In the genomic region with DNA sequence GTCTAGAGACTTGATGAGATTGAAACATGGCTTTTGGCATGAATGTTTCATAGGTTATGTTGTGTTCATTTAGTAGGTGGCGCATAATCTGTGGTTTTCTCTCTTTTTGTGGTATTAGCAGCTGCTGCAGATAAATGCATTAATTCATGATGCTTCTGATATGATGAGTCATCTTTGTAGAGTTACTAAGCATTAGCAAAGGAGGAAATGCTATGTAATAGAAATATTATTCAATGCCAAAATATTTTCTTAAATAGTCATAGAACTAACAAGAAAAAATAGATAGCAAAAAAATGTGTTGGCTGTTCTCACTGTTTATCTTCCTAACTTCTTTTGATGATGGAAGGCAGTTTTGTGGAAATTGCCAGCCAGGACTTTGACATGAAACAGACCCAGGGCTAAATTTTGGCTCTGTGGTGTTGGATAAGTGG, we compare ENCODE assay signal across 9 cellular contexts. TPM values are rescaled to one million over a fixed set of nuclear protein-coding genes. Genes with fewer than 3 reads are reported as not detected.
DNase-seq lines count a peak whose midpoint lies in the region; ATAC-seq and TF ChIP-seq lines count a peak whose summit lies in the region.
"Had no signal": no experiment of that assay in that cellular context is flagged by ENCODE, and none has a peak within 500 bp of the region (broad histone marks: within the 10 kb centered on the region; RNA-seq: fewer than 3 reads in every experiment).

No MANE protein-coding gene starts in this region.

- H4K5ac ChIP-seq in IMR-90 (ENCODE audit: low read depth, low read length) = no peak overlapping the region

- intact Hi-C loops in IMR-90 (cut with micrococcal nuclease) = loop anchor here (5.0 to 10.0 kb wide), 3 partner anchors 312 to 1031 kb away; a partner anchor contains a TSS

- H3K9ac ChIP-seq in IMR-90 (ENCODE audit: low read depth, low read length) (no peak overlapping the region), mesenchymal stem cell (ENCODE audit: low read length) (peak overlapping the region; percentile 53)

- H2BK15ac ChIP-seq in IMR-90 (ENCODE audit: low read depth, low read length) (no peak overlapping the region), mesenchymal stem cell (ENCODE audit: low read depth, poor library complexity, severe bottlenecking) (no peak overlapping the region)

- no peaks in the 10 kb centered on the region for H3K9me1 ChIP-seq in IMR-90 (ENCODE audit: insufficient read depth, low read length)

- H3K4ac ChIP-seq in IMR-90 (ENCODE audit: low read depth, low read length) = no peak overlapping the region
- no peak overlapping the region for H3K4ac ChIP-seq in mesenchymal stem cell (ENCODE audit: low read depth in 1 of 2, low read length in 2 of 2)

- H4K91ac ChIP-seq in IMR-90 (ENCODE audit: insufficient read depth, low read depth, low read length) (no peak overlapping the region), mesenchymal stem cell (ENCODE audit: low read length) (no peak overlapping the region)

- H2BK12ac ChIP-seq in mesenchymal stem cell (ENCODE audit: low read length in 2 of 2) = no peak overlapping the region

- no peak overlapping the region; the same call in 1 of the 2 replicates for H3K4me3 ChIP-seq in IMR-90 (ENCODE audit: insufficient read depth, low read depth, low read length)
- H3K4me3 ChIP-seq in astrocyte of the spinal cord (ENCODE audit: low read depth, low read length) = peak overlapping the region; percentile 1
- H3K4me3 ChIP-seq in mesenchymal stem cell (ENCODE audit: insufficient read depth in 1 of 2, low read depth in 1 of 2, low read length in 2 of 2) = peak overlapping the region in 1 of 2 experiments; percentile 68
- peak overlapping the region in 1 of 4 donors; percentile 1 for H3K4me3 ChIP-seq in Peyer's patch

- no peak overlapping the region for H2BK20ac ChIP-seq in IMR-90 (ENCODE audit: low read depth, low read length)

- POLR2A ChIA-PET in IMR-90 (lab: Charles Lee; ENCODE audit: unreplicated experiment) = no interaction called here

- H3K27me3 ChIP-seq in IMR-90 (ENCODE audit: control insufficient read depth, insufficient read depth, low read length) (no peaks in the 10 kb centered on the region), mesenchymal stem cell (ENCODE audit: control insufficient read depth in 1 of 2, insufficient read depth in 1 of 2, low read length in 2 of 2) (no peaks in the 10 kb centered on the region), Peyer's patch (no peaks in the 10 kb centered on the region)

- WGBS in IMR-90 (ENCODE audit: extremely low coverage in 2 of 2, insufficient read length in 1 of 2), 2 experiments = no CpG with 5 or more reads among the region's 1 CpG
- WGBS in mesenchymal stem cell = 0% methylated on average over 1 of the region's 1 CpG

- H3K56ac ChIP-seq in IMR-90 (ENCODE audit: extremely low read depth, insufficient read depth, low read length) = no peak overlapping the region

- H2BK5ac ChIP-seq in IMR-90 (ENCODE audit: low read depth, low read length, poor library complexity, severe bottlenecking) (peak overlapping the region; percentile 80), mesenchymal stem cell (ENCODE audit: low read depth, low read length, poor library complexity, severe bottlenecking) (no peak overlapping the region)

- no peak overlapping the region for H3K27ac ChIP-seq in IMR-90 (ENCODE audit: insufficient read depth, low read length)
- H3K27ac ChIP-seq in mesenchymal stem cell (ENCODE audit: low read length, poor library complexity, severe bottlenecking) = no peak overlapping the region
- no peak overlapping the region for H3K27ac ChIP-seq in Peyer's patch

- H2BK120ac ChIP-seq in IMR-90 (ENCODE audit: low read depth, low read length) = no peak overlapping the region
- H2BK120ac ChIP-seq in mesenchymal stem cell (ENCODE audit: low read depth, low read length) = no peak overlapping the region

- H3K4me2 ChIP-seq in IMR-90 (ENCODE audit: low read depth, low read length) = peak overlapping the region; percentile 87
- H3K4me2 ChIP-seq in mesenchymal stem cell (ENCODE audit: low read length, poor library complexity, severe bottlenecking) = no peak overlapping the region

- TF ChIP-seq POLR2A in IMR-90 (IDR thresholded peaks at IDR 0.05; ENCODE audit: low read depth, low read length) (no peak), Peyer's patch (IDR thresholded peaks at IDR 0.05) (no peak)

- no peak; the same call in 1 of the 2 replicates for ATAC-seq in IMR-90 (ENCODE audit: low read depth)
- ATAC-seq in HG03039 (IDR thresholded peaks at IDR 0.05; ENCODE audit: unreplicated experiment) = no peak

- TF ChIP-seq RAD21 in IMR-90 (IDR thresholded peaks at IDR 0.05; ENCODE audit: low read length) = no peak

- dilution Hi-C loops in IMR-90 (cut with HindIII; ENCODE audit: low sequenced_read_pairs, unreplicated experiment) = no loop called here

- H2AFZ ChIP-seq in IMR-90 (replicated peaks; ENCODE audit: low read length, poor library complexity) (no peak overlapping the region), mesenchymal stem cell (ENCODE audit: low read depth, low read length) (no peak overlapping the region)

- H3K36me3 ChIP-seq in IMR-90 (ENCODE audit: control insufficient read depth, insufficient read depth, low read length) (0 out of 2 replicates have a peak, but pooled peaks cover 4% of the 10 kb centered on the region), mesenchymal stem cell (ENCODE audit: control insufficient read depth in 1 of 2, insufficient read depth in 2 of 2, low read depth in 1 of 2, low read length in 2 of 2) (no peaks in the 10 kb centered on the region), Peyer's patch (no peaks in the 10 kb centered on the region)

- in situ Hi-C loops in IMR-90 (cut with MboI; ENCODE audit: low sequenced_read_pairs) = no loop called here
- in situ Hi-C loops in astrocyte of the spinal cord (cut with HindIII; ENCODE audit: low sequenced_read_pairs) = no loop called here

- H4K8ac ChIP-seq in IMR-90 (ENCODE audit: low read depth in 2 of 2, low read length in 2 of 2) (no peak overlapping the region), mesenchymal stem cell (ENCODE audit: low read length) (no peak overlapping the region)

- H3K18ac ChIP-seq in IMR-90 (ENCODE audit: low read depth, low read length) = no peak overlapping the region
- no peak overlapping the region for H3K18ac ChIP-seq in mesenchymal stem cell (ENCODE audit: low read depth in 1 of 2, low read length in 2 of 2)

- H3K9me3 ChIP-seq in IMR-90 (ENCODE audit: control insufficient read depth, insufficient read depth, low read length) = no peaks in the 10 kb centered on the region
- H3K9me3 ChIP-seq in mesenchymal stem cell (ENCODE audit: control insufficient read depth, low read length) = no peaks in the 10 kb centered on the region
- H3K9me3 ChIP-seq in Peyer's patch = no peaks in the 10 kb centered on the region

- H3K79me1 ChIP-seq in IMR-90 (ENCODE audit: low read depth in 1 of 2, low read length in 2 of 2) (no peaks in the 10 kb centered on the region; a peak in 2 of 4 replicates), mesenchymal stem cell (replicated peaks; ENCODE audit: low read length, poor library complexity, severe bottlenecking) (no peaks in the 10 kb centered on the region)

- no TSS peak for BruUV-seq in IMR-90 (replicated peaks; lab: Mats Ljungman, UMichigan)

- H4K20me1 ChIP-seq in IMR-90 (ENCODE audit: insufficient read depth, low read length) = no peaks in the 10 kb centered on the region

- TF ChIP-seq CTCF in AG09319 (IDR thresholded peaks at IDR 0.05; ENCODE audit: low read depth, low read length) = no peak
- TF ChIP-seq CTCF in IMR-90 (conservative IDR thresholded peaks at IDR 0.05; ENCODE audit: low read depth, low read length) = no peak
- no peak for TF ChIP-seq CTCF in astrocyte of the spinal cord (IDR thresholded peaks at IDR 0.05; ENCODE audit: low read depth, low read length)
- no peak for TF ChIP-seq CTCF in Peyer's patch (IDR thresholded peaks at IDR 0.05)

- H3K14ac ChIP-seq in IMR-90 (replicated peaks; ENCODE audit: low read depth, low read length) (no peak overlapping the region), mesenchymal stem cell (ENCODE audit: low read length in 2 of 2) (no peak overlapping the region)

- H3K4me1 ChIP-seq in IMR-90 (ENCODE audit: control insufficient read depth, insufficient read depth, low read length) (peaks cover 2% of the 10 kb centered on the region; the same call in 1 of the 2 replicates), mesenchymal stem cell (ENCODE audit: control insufficient read depth, insufficient read depth, low read depth, low read length) (peaks cover 3% of the 10 kb centered on the region), Peyer's patch (no peaks in the 10 kb centered on the region)

- H3K23ac ChIP-seq in IMR-90 (ENCODE audit: low read depth, low read length) (no peak overlapping the region), mesenchymal stem cell (ENCODE audit: low read length in 2 of 2) (no peak overlapping the region)

- DNase-seq in AG09319 (ENCODE audit: extremely low read depth, low read depth) (peak; percentile 12), IMR-90 (peak; percentile 85), astrocyte of the spinal cord (ENCODE audit: low read depth, low spot score) (peak; percentile 71), mesenchymal stem cell (peak; percentile 46), hypothalamus (lab: John Stamatoyannopoulos, UW) (no peak), Peyer's patch (no peak), SKM-1 treated with dmso at 0.1 percent for 144 hours (lab: John Stamatoyannopoulos, UW; ENCODE audit: unreplicated experiment) (no peak)
- DNase-seq: stimulated activated naive CD4-positive, alpha-beta T cell had no signal

- H2AK5ac ChIP-seq in IMR-90 (ENCODE audit: low read depth, low read length) (no peak overlapping the region), mesenchymal stem cell (ENCODE audit: low read length, severe bottlenecking) (no peak overlapping the region)

- no peak overlapping the region for H2AK9ac ChIP-seq in IMR-90 (replicated peaks; ENCODE audit: low read depth, low read length, poor library complexity)

- CTCF ChIA-PET in IMR-90 (lab: Yijun Ruan, JAX) = no interaction called here

TF ChIP-seq in IMR-90, 13 proteins besides CTCF, POLR2A, EP300 and RAD21 (continues in another document):
- TF ChIP-seq MAZ (IDR thresholded peaks at IDR 0.05; ENCODE audit: borderline replicate concordance, low read depth, low read length) = no peak
- TF ChIP-seq RFX5 (IDR thresholded peaks at IDR 0.05; ENCODE audit: low read depth, low read length) = no peak
- TF ChIP-seq, protein P1, sequence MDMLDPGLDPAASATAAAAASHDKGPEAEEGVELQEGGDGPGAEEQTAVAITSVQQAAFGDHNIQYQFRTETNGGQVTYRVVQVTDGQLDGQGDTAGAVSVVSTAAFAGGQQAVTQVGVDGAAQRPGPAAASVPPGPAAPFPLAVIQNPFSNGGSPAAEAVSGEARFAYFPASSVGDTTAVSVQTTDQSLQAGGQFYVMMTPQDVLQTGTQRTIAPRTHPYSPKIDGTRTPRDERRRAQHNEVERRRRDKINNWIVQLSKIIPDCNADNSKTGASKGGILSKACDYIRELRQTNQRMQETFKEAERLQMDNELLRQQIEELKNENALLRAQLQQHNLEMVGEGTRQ (IDR thresholded peaks at IDR 0.05; ENCODE audit: low read depth, low read length) = no peak

RNA-seq across cellular contexts. Expression of a gene that starts 3.6 kb away (rescaled TPM):
- total RNA-seq in IMR-90 (2012; rRNA removed) = 5.2 and 6.7 TPM in 2 replicates
- polyA plus RNA-seq in IMR-90 (2012; rRNA removed) = 2.6 and 2.7 TPM in 2 replicates
- 1.4 and 1.5 TPM in 2 replicates for polyA plus RNA-seq in IMR-90 (2012; cell fraction: cytosol; rRNA removed)
- polyA plus RNA-seq in IMR-90 (2012; cell fraction: nucleus; rRNA removed; ENCODE audit: low replicate concordance) = 1.6 and 2.4 TPM in 2 replicates
- polyA plus RNA-seq in mesenchymal stem cell (2013, experiment 1 of 2) = 3.2 TPM
- 3.2 TPM for polyA plus RNA-seq in mesenchymal stem cell (2013, experiment 2 of 2)
- total RNA-seq in Peyer's patch = 10 to 100 TPM in 1 of 4 donors, 1 to 10 TPM in 3; 5.1 to 11.7 (median 7.2) TPM

Comparison
In these comparisons a context has a peak if more than half of its experiments do, and no peak if none do; other contexts are left out.
1. DNase-seq: peak in AG09319 (single experiment), IMR-90 (single experiment), astrocyte of the spinal cord (single experiment) and mesenchymal stem cell (single experiment); none in hypothalamus (0 of 51), Peyer's patch (0 of 3) and SKM-1 treated with dmso at 0.1 percent for 144 hours (single experiment).